ENCODE assay signal across 11 cellular contexts in genomic region chr4:10104991-10105276, GRCh38. TPM values are rescaled to one million over a fixed set of nuclear protein-coding genes. Genes with fewer than 3 reads are reported as not detected.
DNase-seq lines count a peak whose midpoint lies in the region; ATAC-seq and TF ChIP-seq lines count a peak whose summit lies in the region.
"Had no signal": no experiment of that assay in that cellular context is flagged by ENCODE, and none has a peak within 500 bp of the region (broad histone marks: within the 10 kb centered on the region; RNA-seq: fewer than 3 reads in every experiment).

No MANE protein-coding gene starts in this region.

- H3K27me3 Mint-ChIP-seq in endodermal cell (ENCODE audit: insufficient read depth): no peaks in the 10 kb centered on the region

- H2BK12ac ChIP-seq in trophoblast cell (ENCODE audit: low read length): no peak overlapping the region

- H3K23ac ChIP-seq in trophoblast cell (ENCODE audit: low read length): no peak overlapping the region

- H2AK5ac ChIP-seq in trophoblast cell (ENCODE audit: low read length): no peak overlapping the region

- peak overlapping the region; percentile 44 for H3K4ac ChIP-seq in trophoblast cell (ENCODE audit: low read depth, low read length)

- no peak overlapping the region for H4K91ac ChIP-seq in trophoblast cell (ENCODE audit: low read depth, low read length)

- WGBS in endodermal cell (ENCODE audit: insufficient coverage in 1 of 2, insufficient read length in 1 of 2), 2 experiments: 90 to 91% methylated on average over 6 of the region's 6 CpGs
- no CpG with 5 or more reads among the region's 6 CpGs for WGBS in trophoblast cell (ENCODE audit: extremely low coverage, insufficient coverage, insufficient read length)

- peaks cover 99 to 100% (median 100%) of the 10 kb centered on the region in 11 experiments for H4K20me1 ChIP-seq in BLaER1 treated with 17β-estradiol and CSF1 and Interleukin-3, amounts not matched to agents 10 nM and 100 nM
- peaks cover 16% of the 10 kb centered on the region for H4K20me1 ChIP-seq in MM.1S (ENCODE audit: insufficient read depth, low read length)

- H3K4me3 Mint-ChIP-seq in endodermal cell: no peak overlapping the region

- H3K9me2 ChIP-seq in MM.1S (replicated peaks; ENCODE audit: insufficient read depth, low read length): no peaks in the 10 kb centered on the region

- H2BK120ac ChIP-seq in trophoblast cell (ENCODE audit: insufficient read depth, low read length, poor library complexity): no peak overlapping the region

- H4K12ac ChIP-seq in trophoblast cell (ENCODE audit: low read depth, low read length): no peak overlapping the region

- no peak overlapping the region for H3K4me3 ChIP-seq in BLaER1 treated with 17β-estradiol and CSF1 and Interleukin-3, amounts not matched to agents 10 nM and 100 nM
- H3K4me3 ChIP-seq in MM.1S (ENCODE audit: low read length) (peak overlapping the region; percentile 18; the same call in 1 of the 2 replicates), endodermal cell (ENCODE audit: low read length) (no peak overlapping the region), trophoblast cell (ENCODE audit: low read depth, low read length) (no peak overlapping the region)

- peaks cover 100% of the 10 kb centered on the region for H3K79me2 ChIP-seq in MM.1S (ENCODE audit: low read length)
- peaks cover 55% of the 10 kb centered on the region for H3K79me2 ChIP-seq in trophoblast cell (ENCODE audit: control insufficient read depth, insufficient read depth, low read length, poor library complexity)

- no peak overlapping the region for H3K18ac ChIP-seq in trophoblast cell (ENCODE audit: low read length)

- H3K9ac ChIP-seq in BLaER1 treated with 17β-estradiol and CSF1 and Interleukin-3, amounts not matched to agents 10 nM and 100 nM: peak overlapping the region in 9 of 11 experiments; percentile 3 to 68 (median 41); a peak in 10 of 22 replicates
- H3K9ac ChIP-seq in MM.1S (ENCODE audit: low read length) (peak overlapping the region; percentile 50; the same call in 1 of the 2 replicates), endodermal cell (ENCODE audit: extremely low read depth, low read length, poor library complexity, severe bottlenecking) (no peak overlapping the region), trophoblast cell (ENCODE audit: low read length) (no peak overlapping the region)

- no peaks in the 10 kb centered on the region for H3K9me3 Mint-ChIP-seq in endodermal cell

- H3K79me1 ChIP-seq in trophoblast cell (ENCODE audit: low read length): no peaks in the 10 kb centered on the region

- no peak for ATAC-seq in HG02970 (IDR thresholded peaks at IDR 0.05; ENCODE audit: low FRiP score, unreplicated experiment)

- H3F3A ChIP-seq in MM.1S (ENCODE audit: insufficient read depth, low read length): peaks cover 23% of the 10 kb centered on the region

- H2AFZ ChIP-seq in MM.1S (ENCODE audit: low read length) (no peak overlapping the region), trophoblast cell (ENCODE audit: insufficient read depth, low read length, poor library complexity) (no peak overlapping the region)

- H3K14ac ChIP-seq in trophoblast cell (ENCODE audit: low read length): no peak overlapping the region

- no peak overlapping the region for H4K8ac ChIP-seq in trophoblast cell (ENCODE audit: low read depth, low read length)

- H3K36me3 Mint-ChIP-seq in endodermal cell (ENCODE audit: low read depth): peaks cover 66% of the 10 kb centered on the region

- H3K4me2 ChIP-seq in BLaER1 treated with 17β-estradiol and CSF1 and Interleukin-3, amounts not matched to agents 10 nM and 100 nM: peak overlapping the region; percentile 16 to 94 (median 38); a peak in 21 of 22 replicates
- H3K4me2 ChIP-seq in MM.1S (ENCODE audit: low read depth, low read length) (peak overlapping the region; percentile 68), trophoblast cell (ENCODE audit: low read length) (no peak overlapping the region)

- H3K9me3 ChIP-seq in BLaER1 treated with 17β-estradiol and CSF1 and Interleukin-3, amounts not matched to agents 10 nM and 100 nM (replicated peaks in 1 of 11): no peaks in the 10 kb centered on the region
- H3K9me3 ChIP-seq in MM.1S (replicated peaks; ENCODE audit: insufficient read depth, low read length) (no peaks in the 10 kb centered on the region), endodermal cell (ENCODE audit: control insufficient read depth, low read length) (no peaks in the 10 kb centered on the region), trophoblast cell (ENCODE audit: insufficient read depth, low read depth, low read length) (no peaks in the 10 kb centered on the region)

- peaks cover 95 to 100% (median 97%) of the 10 kb centered on the region in 10 experiments for H3K4me1 ChIP-seq in BLaER1 treated with 17β-estradiol and CSF1 and Interleukin-3, amounts not matched to agents 10 nM and 100 nM
- peaks cover 69% of the 10 kb centered on the region for H3K4me1 ChIP-seq in MM.1S (ENCODE audit: low read length)
- H3K4me1 ChIP-seq in endodermal cell (ENCODE audit: control insufficient read depth, insufficient read depth, low read length): peaks cover 29% of the 10 kb centered on the region
- H3K4me1 ChIP-seq in trophoblast cell (ENCODE audit: control insufficient read depth in 1 of 2, insufficient read depth in 2 of 2, low read length in 2 of 2): peaks cover 27 to 32% of the 10 kb centered on the region in 2 experiments

- H3K4me1 Mint-ChIP-seq in endodermal cell: peaks cover 78% of the 10 kb centered on the region

- TF ChIP-seq CTCF in MM.1S (IDR thresholded peaks at IDR 0.05; ENCODE audit: low read length) (no peak), endodermal cell (conservative IDR thresholded peaks at IDR 0.05) (no peak)

- DNase-seq in MM.1S: no peak
- no peak for DNase-seq in endodermal cell
- DNase-seq in trophoblast cell: no peak
- no peak for DNase-seq in mucosa of gallbladder (ENCODE audit: low spot score)
- DNase-seq in SW 1271 (lab: John Stamatoyannopoulos, UW): no peak
- DNase-seq in NCI-H1048 (lab: John Stamatoyannopoulos, UW): no peak
- DNase-seq: DMS153, H7, NCI-H226 had no signal

- no peaks in the 10 kb centered on the region for H3K27me3 ChIP-seq in BLaER1 treated with 17β-estradiol and CSF1 and Interleukin-3, amounts not matched to agents 10 nM and 100 nM
- no peaks in the 10 kb centered on the region for H3K27me3 ChIP-seq in MM.1S (replicated peaks; ENCODE audit: insufficient read depth, low read length)
- H3K27me3 ChIP-seq in endodermal cell (ENCODE audit: control insufficient read depth, insufficient read depth, low read length, poor library complexity, severe bottlenecking): no peaks in the 10 kb centered on the region
- H3K27me3 ChIP-seq in trophoblast cell (ENCODE audit: insufficient read depth, low read length): no peaks in the 10 kb centered on the region

- H3K27ac Mint-ChIP-seq in endodermal cell: peak overlapping the region; percentile 14

- peak overlapping the region in 6 of 11 experiments; percentile 12 to 47 (median 29); a peak in 7 of 22 replicates for H3K27ac ChIP-seq in BLaER1 treated with 17β-estradiol and CSF1 and Interleukin-3, amounts not matched to agents 10 nM and 100 nM
- H3K27ac ChIP-seq in MM.1S (ENCODE audit: low read length) (peak overlapping the region; percentile 86), endodermal cell (ENCODE audit: low read depth, low read length) (peak overlapping the region; percentile 25), trophoblast cell (ENCODE audit: low read depth, low read length) (no peak overlapping the region)

- H2BK5ac ChIP-seq in trophoblast cell (ENCODE audit: low read depth, low read length, poor library complexity): no peak overlapping the region

- H3K36me3 ChIP-seq in BLaER1 treated with 17β-estradiol and CSF1 and Interleukin-3, amounts not matched to agents 10 nM and 100 nM: peaks cover 65 to 99% (median 89%) of the 10 kb centered on the region in 11 experiments
- peaks cover 26% of the 10 kb centered on the region for H3K36me3 ChIP-seq in MM.1S (replicated peaks; ENCODE audit: insufficient read depth, low read length)
- peaks cover 87% of the 10 kb centered on the region for H3K36me3 ChIP-seq in endodermal cell (ENCODE audit: control insufficient read depth, insufficient read depth, low read length)
- H3K36me3 ChIP-seq in trophoblast cell (ENCODE audit: control insufficient read depth in 1 of 2, insufficient read depth in 2 of 2, low read length in 2 of 2): peaks cover 76 to 82% of the 10 kb centered on the region in 2 experiments

RNA-seq across cellular contexts. Expression of gene WDR1, which starts 11.7 kb away (rescaled TPM):
- total RNA-seq in endodermal cell: 100 to 1,000 TPM; 222 to 345 TPM
- 127 TPM for polyA plus RNA-seq in endodermal cell (2013, experiment 1 of 2)
- 106 TPM for polyA plus RNA-seq in endodermal cell (2013, experiment 2 of 2)
- 349 and 360 TPM in 2 replicates for polyA plus RNA-seq in trophoblast cell (2013)
- total RNA-seq in mucosa of gallbladder: 297 TPM

Comparison
In these comparisons a context has a peak if more than half of its experiments do, and no peak if none do; other contexts are left out.
1. H3K9ac ChIP-seq: peak in BLaER1 treated with 17β-estradiol and CSF1 and Interleukin-3, amounts not matched to agents 10 nM and 100 nM (9 of 11) and MM.1S (single experiment); none in endodermal cell (single experiment) and trophoblast cell (single experiment).